In the genomic region with DNA sequence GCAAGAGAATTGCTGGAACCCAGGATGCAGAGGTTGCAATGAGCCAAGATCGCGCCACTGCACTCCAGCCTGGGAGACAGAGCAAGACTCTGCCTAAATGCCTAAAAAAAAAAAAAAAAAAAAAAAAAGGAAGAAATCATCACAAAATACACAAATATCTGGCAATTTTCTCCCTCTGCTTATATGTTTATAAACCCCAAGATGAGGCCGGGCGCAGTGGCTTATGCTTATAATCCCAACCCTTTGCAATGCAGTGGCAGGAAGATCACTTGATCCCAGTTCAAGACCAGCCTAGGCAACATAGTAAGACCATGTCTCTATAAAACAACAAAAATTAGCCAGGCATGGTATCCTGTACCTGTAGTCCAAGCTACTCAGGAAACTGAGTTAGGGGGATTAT, we compare ENCODE assay signal across 5 cellular contexts.
"Had no signal": no experiment of that assay in that cellular context is flagged by ENCODE, and none has a peak within 500 bp of the region (broad histone marks: within the 10 kb centered on the region; RNA-seq: fewer than 3 reads in every experiment).

No MANE protein-coding gene starts in this region.

- H3K9me3 Mint-ChIP-seq: GM23338, H9 had no signal

- H3K4me3 ChIP-seq: GM23338, K562 had no signal

- H3K4me3 Mint-ChIP-seq: GM23338, H9 had no signal

- H3K4me1 Mint-ChIP-seq: GM23338, H9 had no signal

- H3K27ac Mint-ChIP-seq: GM23338, H9 had no signal

- DNase-seq: H9, HCEC 1CT, IMR-90 had no signal
